In genomic region chr10:110354322-110354766, GRCh38 we compare ENCODE assay signal across 9 cellular contexts. TPM values are rescaled to one million over a fixed set of nuclear protein-coding genes. Genes with fewer than 3 reads are reported as not detected.
DNase-seq lines count a peak whose midpoint lies in the region; ATAC-seq, FAIRE-seq and TF ChIP-seq lines count a peak whose summit lies in the region.
"Had no signal": no experiment of that assay in that cellular context is flagged by ENCODE, and none has a peak within 500 bp of the region (broad histone marks: within the 10 kb centered on the region; RNA-seq: fewer than 3 reads in every experiment).

No MANE protein-coding gene starts in this region.

- no peaks in the 10 kb centered on the region for H3K9me3 ChIP-seq in H1 (ENCODE audit: insufficient read depth in 2 of 2, low read depth in 1 of 2, low read length in 1 of 2)

- peak overlapping the region; percentile 82 for H3K4me3 Mint-ChIP-seq in activated CD4-positive, alpha-beta memory T cell treated with anti-CD3 and anti-CD28 coated beads for 36 hours
- no peak overlapping the region for H3K4me3 Mint-ChIP-seq in mesothelial cell of epicardium
- H3K4me3 Mint-ChIP-seq: dendritic cell treated with granulocyte-macrophage colony-stimulating factor and Interleukin-4, amounts not matched to agents 40 ng/mL and 50 ng/mL, for 4 days had no signal

- no peak overlapping the region for H2BK5ac ChIP-seq in H1 (ENCODE audit: low read depth, low read length)

- H3K79me2 ChIP-seq in H1 (ENCODE audit: control insufficient read depth in 1 of 2, insufficient read depth in 2 of 2, low read length in 2 of 2) = no peaks in the 10 kb centered on the region

- H3K23me2 ChIP-seq in H1 (ENCODE audit: low read depth, low read length) = no peaks in the 10 kb centered on the region

- H3K27ac ChIP-seq in H1 (ENCODE audit: low read depth, low read length) = no peak overlapping the region

- TF ChIP-seq EP300 in H1 (IDR thresholded peaks at IDR 0.05; ENCODE audit: borderline replicate concordance in 1 of 2, low read depth in 2 of 2, low read length in 2 of 2) = no peak

- no peak overlapping the region for H3K56ac ChIP-seq in H1 (replicated peaks; ENCODE audit: insufficient read length, low read depth, low read length)

- TF ChIP-seq RAD21 in H1 (IDR thresholded peaks at IDR 0.05 in 1 of 2, conservative IDR thresholded peaks at IDR 0.05 in 1 of 2; ENCODE audit: low read depth in 2 of 2, low read length in 2 of 2) = peak; percentile 78 to 82

- no peak overlapping the region for H2AK5ac ChIP-seq in H1 (ENCODE audit: low read depth, low read length)

- TF ChIP-seq POLR2A in H1 (IDR thresholded peaks at IDR 0.05; ENCODE audit: control extremely low read depth in 1 of 2, low read depth in 2 of 2, low read length in 2 of 2) = no peak

- H3K36me3 ChIP-seq in H1 (ENCODE audit: control insufficient read depth in 2 of 4, insufficient read depth in 4 of 4, low read length in 3 of 4) = no peaks in the 10 kb centered on the region

- H3K9me3 Mint-ChIP-seq in activated CD4-positive, alpha-beta memory T cell treated with anti-CD3 and anti-CD28 coated beads for 36 hours = no peaks in the 10 kb centered on the region
- H3K9me3 Mint-ChIP-seq in mesothelial cell of epicardium = peaks cover 4% of the 10 kb centered on the region
- H3K9me3 Mint-ChIP-seq: dendritic cell treated with granulocyte-macrophage colony-stimulating factor and Interleukin-4, amounts not matched to agents 40 ng/mL and 50 ng/mL, for 4 days had no signal

- H3K4me3 ChIP-seq in H1 (ENCODE audit: extremely low read depth in 1 of 4, insufficient read depth in 2 of 4, low read depth in 3 of 4, low read length in 4 of 4) = peak overlapping the region in 1 of 4 experiments; percentile 33; a peak in 1 of 8 replicates

- no peaks in the 10 kb centered on the region for H4K20me1 ChIP-seq in H1 (replicated peaks in 1 of 2; ENCODE audit: control insufficient read depth in 1 of 2, insufficient read depth in 2 of 2, low read length in 2 of 2)

- TF ChIP-seq CTCF in H1 (IDR thresholded peaks at IDR 0.05; ENCODE audit: control extremely low read depth in 1 of 3, insufficient read depth in 1 of 3, low read depth in 1 of 3, low read length in 3 of 3) (peak; percentile 83 to 91 (median 87)), mesothelial cell of epicardium (IDR thresholded peaks at IDR 0.05; ENCODE audit: unreplicated experiment) (peak; percentile 54)

- no peak overlapping the region for H2AFZ ChIP-seq in H1 (ENCODE audit: low read length)

- H4K8ac ChIP-seq in H1 (ENCODE audit: extremely low read depth, insufficient read depth, low read length) = no peak overlapping the region

- H3K4me1 Mint-ChIP-seq in activated CD4-positive, alpha-beta memory T cell treated with anti-CD3 and anti-CD28 coated beads for 36 hours (ENCODE audit: low read depth) = peaks cover 79% of the 10 kb centered on the region
- peaks cover 37% of the 10 kb centered on the region for H3K4me1 Mint-ChIP-seq in mesothelial cell of epicardium

- H2BK20ac ChIP-seq in H1 (ENCODE audit: low read length) = no peak overlapping the region

- H4K91ac ChIP-seq in H1 (replicated peaks; ENCODE audit: insufficient read length, low read length) = no peak overlapping the region

- H3K14ac ChIP-seq in H1 (ENCODE audit: insufficient read length) = no peak overlapping the region

- H3K79me1 ChIP-seq in H1 (ENCODE audit: low read depth, low read length) = no peaks in the 10 kb centered on the region

- no peak overlapping the region for H3K4ac ChIP-seq in H1 (replicated peaks; ENCODE audit: insufficient read length, low read depth, low read length)

- no peak for ATAC-seq in GM21447 (IDR thresholded peaks at IDR 0.05; ENCODE audit: unreplicated experiment)

- 32% methylated on average over 11 of the region's 11 CpGs; no CpG with 5 or more reads in 1 of the 2 experiments for WGBS in H1 (ENCODE audit: extremely low coverage in 1 of 2, insufficient coverage in 1 of 2, insufficient read length in 1 of 2, insufficient replicate concordance in 2 of 2, low coverage in 1 of 2, low lambda C conversion rate in 2 of 2, missing lambda C conversion rate in 1 of 2), 2 experiments

- H2BK120ac ChIP-seq in H1 (replicated peaks; ENCODE audit: low read depth, low read length) = no peak overlapping the region

- H3K23ac ChIP-seq in H1 (ENCODE audit: insufficient read length) = no peak overlapping the region

- H3K27me3 ChIP-seq in H1 (replicated peaks in 1 of 4; ENCODE audit: control insufficient read depth in 3 of 4, extremely low read depth in 1 of 4, insufficient read depth in 3 of 4, low read length in 3 of 4) = no peaks in the 10 kb centered on the region; a peak in 1 of 7 replicates

- H2BK15ac ChIP-seq in H1 (ENCODE audit: low read length) = peak overlapping the region; percentile 31; the same call in 1 of the 2 replicates

- FAIRE-seq in H1 (lab: Jason Lieb, UNC) = no peak

- peak overlapping the region; percentile 45 to 49 for H3K4me2 ChIP-seq in H1 (ENCODE audit: insufficient read depth in 1 of 2, low read depth in 2 of 2, low read length in 2 of 2)

- peak; percentile 46 for DNase-seq in COR-L47 (lab: John Stamatoyannopoulos, UW)
- peak; percentile 74 for DNase-seq in H4 (ENCODE audit: low spot score)
- peak; percentile 65 to 87 for DNase-seq in NCI-H526 (lab: John Stamatoyannopoulos, UW)
- peak; percentile 93 for DNase-seq in activated CD4-positive, alpha-beta memory T cell treated with anti-CD3 and anti-CD28 coated beads for 36 hours
- DNase-seq in H1 (ENCODE audit: low read depth in 1 of 2, low spot score in 2 of 2) = peak; percentile 58 to 92
- peak; percentile 47 to 78 for DNase-seq in mesothelial cell of epicardium (ENCODE audit: low spot score in 2 of 2, unreplicated experiment in 2 of 2)
- DNase-seq in stimulated activated CD8-positive, alpha-beta memory T cell treated with anti-CD3 and anti-CD28 coated beads, Interleukin-2, amount 100 ng/mL, for 48 hours (ENCODE audit: low read depth in 2 of 2) = peak; percentile 69 to 80

- H3K4me1 ChIP-seq in H1 (replicated peaks in 1 of 4; ENCODE audit: control insufficient read depth in 3 of 4, insufficient read depth in 4 of 4, low read length in 3 of 4) = peaks cover 5 to 14% (median 10%) of the 10 kb centered on the region in 4 experiments; a peak in 6 of 7 replicates

- POLR2A ChIA-PET in activated CD4-positive, alpha-beta memory T cell treated with anti-CD3 and anti-CD28 coated beads for 36 hours (lab: Charles Lee) = interaction anchor here (1.2 to 5.4 kb wide), 9 partner anchors 13 to 181 kb away, joined by 3 to 112 read pairs (median 9); partner anchors contain the start of gene DUSP5
- POLR2A ChIA-PET in H1 (lab: Charles Lee; ENCODE audit: partially characterized antibody) = interaction anchor here (0.9 to 1.6 kb wide), 4 partner anchors 87 to 212 kb away, joined by 3 to 5 read pairs (median 4); no protein-coding TSS in a partner anchor

- no peak overlapping the region for H4K5ac ChIP-seq in H1 (ENCODE audit: insufficient read length, low read depth, low read length)

- H2BK12ac ChIP-seq in H1 (ENCODE audit: low read depth, low read length) = no peak overlapping the region; the same call in 1 of the 2 replicates

- peak overlapping the region; percentile 98 for H3K27ac Mint-ChIP-seq in activated CD4-positive, alpha-beta memory T cell treated with anti-CD3 and anti-CD28 coated beads for 36 hours
- H3K27ac Mint-ChIP-seq in mesothelial cell of epicardium = no peak overlapping the region
- H3K27ac Mint-ChIP-seq: dendritic cell treated with granulocyte-macrophage colony-stimulating factor and Interleukin-4, amounts not matched to agents 40 ng/mL and 50 ng/mL, for 4 days had no signal

- H3K27me3 Mint-ChIP-seq in activated CD4-positive, alpha-beta memory T cell treated with anti-CD3 and anti-CD28 coated beads for 36 hours = no peaks in the 10 kb centered on the region
- H3K27me3 Mint-ChIP-seq in mesothelial cell of epicardium (ENCODE audit: low read depth) = peaks cover 8% of the 10 kb centered on the region

- H3K36me3 Mint-ChIP-seq in activated CD4-positive, alpha-beta memory T cell treated with anti-CD3 and anti-CD28 coated beads for 36 hours = no peaks in the 10 kb centered on the region
- no peaks in the 10 kb centered on the region for H3K36me3 Mint-ChIP-seq in mesothelial cell of epicardium

- intact Hi-C loops in activated CD4-positive, alpha-beta memory T cell treated with anti-CD3 and anti-CD28 coated beads for 36 hours (cut with micrococcal nuclease) = loop anchor here (1.0 kb wide), 3 partner anchors 48 to 193 kb away; no protein-coding TSS in a partner anchor

- CTCF ChIA-PET in activated CD4-positive, alpha-beta memory T cell treated with anti-CD3 and anti-CD28 coated beads for 36 hours (lab: Charles Lee) = interaction anchor here (0.6 to 5.0 kb wide), 53 partner anchors 9 to 536 kb away, joined by 3 to 221 read pairs (median 5); partner anchors contain the start of genes DUSP5 and SMNDC1
- CTCF ChIA-PET in H1 (lab: Charles Lee; ENCODE audit: partially characterized antibody) = interaction anchor here (0.6 to 4.8 kb wide), 72 partner anchors 9 to 265 kb away, joined by 3 to 49 read pairs (median 7); partner anchors contain the start of gene SMC3

- peak overlapping the region; percentile 5; the same call in 1 of the 2 replicates for H3K18ac ChIP-seq in H1 (ENCODE audit: extremely low read depth, low read length)

- H3K9ac ChIP-seq in H1 (replicated peaks in 1 of 4; ENCODE audit: extremely low read depth in 1 of 4, low read depth in 3 of 4, low read length in 3 of 4) = no peak overlapping the region

TF ChIP-seq in H1, 55 proteins besides CTCF, POLR2A, EP300 and RAD21:
- TF ChIP-seq KDM4A (IDR thresholded peaks at IDR 0.05; ENCODE audit: low read depth, low read length, severe bottlenecking) (no peak), YY1 (IDR thresholded peaks at IDR 0.05; ENCODE audit: low read depth, low read length) (peak; percentile 62)

RNA-seq across cellular contexts. Expression of gene SMNDC1, which starts 49.6 kb away (rescaled TPM):
- total RNA-seq in H4 (2014; rRNA removed; shearing (Covaris generic)) = 7.8 and 8.3 TPM in 2 replicates
- total RNA-seq in activated CD4-positive, alpha-beta memory T cell treated with anti-CD3 and anti-CD28 coated beads for 36 hours = 10 to 100 TPM; 44.1 to 48.3 TPM
- total RNA-seq in H1 (2021; fragmentation: NEBNext Ultra II Directional; extraction: Animal tissue kit (Norgen Biotek cat#: 25700)) = 48.6 and 53.5 TPM in 2 replicates
- 4.3 and 8.1 TPM in 2 replicates for polyA plus RNA-seq in H1 (2011; rRNA removed)
- polyA plus RNA-seq in H1 (2011; cell fraction: cytosol; rRNA removed) = 12.4 TPM
- 4.8 TPM for polyA plus RNA-seq in H1 (2011; cell fraction: nucleus; rRNA removed)
- polyA plus RNA-seq in H1 (2012, experiment 1 of 2) = 27.9 to 44.3 TPM (median 32.5 TPM) in 4 replicates
- polyA plus RNA-seq in H1 (2012, experiment 2 of 2) = 7.6 TPM
- polyA plus RNA-seq in H1 (2013, experiment 1 of 2) = 37.6 TPM
- polyA plus RNA-seq in H1 (2013, experiment 2 of 2) = 34.3 TPM
- 5.2 and 8.7 TPM in 2 replicates for polyA minus RNA-seq in H1 (2011; rRNA and poly(A)+ RNA removed)
- polyA minus RNA-seq in H1 (2011; cell fraction: cytosol; rRNA and poly(A)+ RNA removed) = 11.7 TPM
- polyA minus RNA-seq in H1 (2011; cell fraction: nucleus; rRNA and poly(A)+ RNA removed) = 24.3 TPM
- total RNA-seq in mesothelial cell of epicardium = 38.5 to 41.4 TPM (median 39.6 TPM) in 3 replicates
